ENCODE assay signal across 33 cellular contexts in genomic region chr17:55479903-55480302, GRCh38. TPM values are rescaled to one million over a fixed set of nuclear protein-coding genes. Genes with fewer than 3 reads are reported as not detected.
"Had no signal": no experiment of that assay in that cellular context is flagged by ENCODE, and none has a peak within 500 bp of the region (broad histone marks: within the 10 kb centered on the region; RNA-seq: fewer than 3 reads in every experiment).

No MANE protein-coding gene starts in this region.

- H3K36me3 Mint-ChIP-seq: activated naive CD4-positive, alpha-beta T cell treated with anti-CD3 and anti-CD28 coated beads, Interleukin-2, amount 50 U/mL, for 24 hours; activated naive CD8-positive, alpha-beta T cell treated with anti-CD3 and anti-CD28 coated beads, Interleukin-2, amount 10 ng/mL, durations not matched to agents 7 days and 5 days had no signal

- H3K4me3 Mint-ChIP-seq: activated CD4-positive, alpha-beta T cell treated with anti-CD3 and anti-CD28 coated beads, Interleukin-2, amount 10 ng/mL, durations not matched to agents 24 days and 14 days; activated CD8-positive, alpha-beta T cell treated with anti-CD3 and anti-CD28 coated beads for 36 hours; activated naive CD4-positive, alpha-beta T cell treated with anti-CD3 and anti-CD28 coated beads, Interleukin-2, amount 50 U/mL, for 24 hours; activated naive CD8-positive, alpha-beta T cell treated with anti-CD3 and anti-CD28 coated beads, Interleukin-2, amount 10 ng/mL, durations not matched to agents 7 days and 5 days; T-helper 1 cell treated with Interleukin-12 subunit alpha and Interleukin-12 subunit beta and Interleukin-4 antibody, amounts not matched to agents 30 μg/mL and 1 μg/mL, for 36 hours; T-helper 2 cell treated with Interferon-gamma antibody and Interleukin-4, amounts not matched to agents 5 μg/mL and 100 μg/mL, for 36 hours had no signal

- H3K4me1 ChIP-seq: body of pancreas, breast epithelium, Peyer's patch had no signal

- H3K27ac ChIP-seq: body of pancreas, breast epithelium, Peyer's patch had no signal

- H3K36me3 ChIP-seq: breast epithelium, Peyer's patch had no signal

- H3K9me3 ChIP-seq: body of pancreas, breast epithelium, Peyer's patch had no signal

- H3K27me3 ChIP-seq: body of pancreas, breast epithelium, Peyer's patch had no signal

- H3K27ac Mint-ChIP-seq: activated CD4-positive, alpha-beta T cell treated with anti-CD3 and anti-CD28 coated beads, Interleukin-2, amount 10 ng/mL, durations not matched to agents 24 days and 14 days; activated CD8-positive, alpha-beta T cell treated with anti-CD3 and anti-CD28 coated beads for 36 hours; activated naive CD4-positive, alpha-beta T cell treated with anti-CD3 and anti-CD28 coated beads, Interleukin-2, amount 50 U/mL, for 24 hours; activated naive CD8-positive, alpha-beta T cell treated with anti-CD3 and anti-CD28 coated beads, Interleukin-2, amount 10 ng/mL, durations not matched to agents 7 days and 5 days; activated T-helper 2 cell treated with anti-CD3 and anti-CD28 coated beads, Interferon-gamma antibody, Interleukin-2, Interleukin-4, amounts not matched to agents 10 μg/mL and 5 μg/mL and 100 μg/mL, durations not matched to agents 14 hours and 24 hours and 36 hours; T-helper 1 cell treated with Interleukin-12 subunit alpha and Interleukin-12 subunit beta and Interleukin-4 antibody, amounts not matched to agents 30 μg/mL and 1 μg/mL, for 36 hours; T-helper 2 cell treated with Interferon-gamma antibody and Interleukin-4, amounts not matched to agents 5 μg/mL and 100 μg/mL, for 36 hours had no signal

- H3K4me1 Mint-ChIP-seq: activated CD4-positive, alpha-beta T cell treated with anti-CD3 and anti-CD28 coated beads, Interleukin-2, amount 10 ng/mL, durations not matched to agents 24 days and 14 days; activated naive CD4-positive, alpha-beta T cell treated with anti-CD3 and anti-CD28 coated beads, Interleukin-2, amount 50 U/mL, for 24 hours; activated naive CD8-positive, alpha-beta T cell treated with anti-CD3 and anti-CD28 coated beads, Interleukin-2, amount 10 ng/mL, durations not matched to agents 7 days and 5 days had no signal

- H3K9me3 Mint-ChIP-seq: activated CD4-positive, alpha-beta T cell treated with anti-CD3 and anti-CD28 coated beads, Interleukin-2, amount 10 ng/mL, durations not matched to agents 24 days and 14 days; activated CD8-positive, alpha-beta T cell treated with anti-CD3 and anti-CD28 coated beads for 36 hours; activated naive CD4-positive, alpha-beta T cell treated with anti-CD3 and anti-CD28 coated beads, Interleukin-2, amount 50 U/mL, for 24 hours; activated naive CD8-positive, alpha-beta T cell treated with anti-CD3 and anti-CD28 coated beads, Interleukin-2, amount 10 ng/mL, durations not matched to agents 7 days and 5 days; activated T-helper 2 cell treated with anti-CD3 and anti-CD28 coated beads, Interferon-gamma antibody, Interleukin-2, Interleukin-4, amounts not matched to agents 10 μg/mL and 5 μg/mL and 100 μg/mL, durations not matched to agents 14 hours and 24 hours and 36 hours; T-helper 1 cell treated with Interleukin-12 subunit alpha and Interleukin-12 subunit beta and Interleukin-4 antibody, amounts not matched to agents 30 μg/mL and 1 μg/mL, for 36 hours; T-helper 2 cell treated with Interferon-gamma antibody and Interleukin-4, amounts not matched to agents 5 μg/mL and 100 μg/mL, for 36 hours had no signal

- H3K27me3 Mint-ChIP-seq: activated naive CD4-positive, alpha-beta T cell treated with anti-CD3 and anti-CD28 coated beads, Interleukin-2, amount 50 U/mL, for 24 hours had no signal

- ATAC-seq: activated CD8-positive, alpha-beta T cell treated with anti-CD3 and anti-CD28 coated beads for 36 hours; body of pancreas; PC-3 had no signal

- H3K4me3 ChIP-seq: body of pancreas, breast epithelium, Peyer's patch had no signal

- DNase-seq: activated CD4-positive, alpha-beta T cell treated with anti-CD3 and anti-CD28 coated beads, Interleukin-2, amount 10 ng/mL, durations not matched to agents 24 days and 14 days; activated CD4-positive, alpha-beta T cell treated with anti-CD3 and anti-CD28 coated beads, Interleukin-2, amount 50 U/mL, for 4 hours; activated CD8-positive, alpha-beta T cell treated with anti-CD3 and anti-CD28 coated beads for 36 hours; activated gamma-delta T cell; activated naive CD4-positive, alpha-beta T cell treated with Interleukin-2 at 50 U/mL for 16 hours; activated naive CD8-positive, alpha-beta T cell treated with anti-CD3 and anti-CD28 coated beads, Interleukin-2, amount 10 ng/mL, durations not matched to agents 7 days and 5 days; activated T-cell treated with anti-CD3 and anti-CD28 coated beads, Interleukin-2, amount 50 U/mL, for 1 hour; amygdala; body of pancreas; IMR-90; Karpas-422; KBM-7; NCI-H1048; NCI-H1105 treated with DMSO at 0.1 percent for 48 hours; NCI-H1436; NCI-H1694 treated with DMSO at 0.1 percent for 48 hours; NCI-H2029; NCI-H510A; NCI-H526; NCI-H748 treated with DMSO at 0.1 percent for 48 hours; NK-92 treated with Interleukin-12 subunit alpha and Interleukin-12 subunit beta, amount 100 ng/mL, for 24 hours; PC-3; Peyer's patch; RPMI8226 had no signal

RNA-seq across cellular contexts. Expression of gene SMIM36, which starts 31.3 kb away (rescaled TPM):
- total RNA-seq: activated CD4-positive, alpha-beta T cell treated with anti-CD3 and anti-CD28 coated beads, Interleukin-2, amount 10 ng/mL, durations not matched to agents 24 days and 14 days; activated CD8-positive, alpha-beta memory T cell treated with anti-CD3 and anti-CD28 coated beads for 36 hours; activated CD8-positive, alpha-beta T cell treated with anti-CD3 and anti-CD28 coated beads for 36 hours; activated naive CD8-positive, alpha-beta T cell treated with anti-CD3 and anti-CD28 coated beads, Interleukin-2, amount 10 ng/mL, durations not matched to agents 7 days and 5 days; activated T-helper 2 cell treated with anti-CD3 and anti-CD28 coated beads, Interferon-gamma antibody, Interleukin-2, Interleukin-4, amounts not matched to agents 10 μg/mL and 5 μg/mL and 100 μg/mL, durations not matched to agents 14 hours and 24 hours and 36 hours; astrocyte; body of pancreas; breast epithelium; IMR-90; MCF 10A; PC-3; Peyer's patch had no signal
- polyA plus RNA-seq: adipose tissue, IMR-90 had no signal
